ENCODE assay signal across 10 cellular contexts in genomic region chr2:233240897-233241296, GRCh38. TPM values are rescaled to one million over a fixed set of nuclear protein-coding genes. Genes with fewer than 3 reads are reported as not detected.
DNase-seq lines count a peak whose midpoint lies in the region; ATAC-seq and TF ChIP-seq lines count a peak whose summit lies in the region.
"Had no signal": no experiment of that assay in that cellular context is flagged by ENCODE, and none has a peak within 500 bp of the region (broad histone marks: within the 10 kb centered on the region; RNA-seq: fewer than 3 reads in every experiment).

No MANE protein-coding gene starts in this region.

- H3K4me3 ChIP-seq in SU-DHL-6 (ENCODE audit: insufficient read depth, low read length, poor library complexity, severe bottlenecking), result no peak overlapping the region
- no peak overlapping the region for H3K4me3 ChIP-seq in mucosa of descending colon
- H3K4me3 ChIP-seq in GM23248, result no peak overlapping the region

- H3K4me1 ChIP-seq in mucosa of descending colon (ENCODE audit: low read depth) (peaks cover 6% of the 10 kb centered on the region), GM23248 (ENCODE audit: insufficient read depth) (no peaks in the 10 kb centered on the region)

- no peak for TF ChIP-seq CTCF in SU-DHL-6 (IDR thresholded peaks at IDR 0.05; ENCODE audit: insufficient read depth, low read length, poor library complexity, severe bottlenecking)
- no peak for TF ChIP-seq CTCF in mucosa of descending colon (IDR thresholded peaks at IDR 0.05)

- DNase-seq in SKM-1 treated with dmso at 0.1 percent for 144 hours (lab: John Stamatoyannopoulos, UW; ENCODE audit: unreplicated experiment) (peak; percentile 49), SKM-1 (lab: John Stamatoyannopoulos, UW; ENCODE audit: unreplicated experiment) (no peak), mucosa of descending colon (no peak), NCI-H2171 (lab: John Stamatoyannopoulos, UW) (no peak), GM23248 (no peak)
- DNase-seq: 8988T, NCI-H2081 had no signal

- no peaks in the 10 kb centered on the region for H3K36me3 ChIP-seq in SU-DHL-6 (ENCODE audit: low read length)
- no peaks in the 10 kb centered on the region for H3K36me3 ChIP-seq in mucosa of descending colon (ENCODE audit: low read depth)
- H3K36me3 ChIP-seq in GM23248 (ENCODE audit: low read depth), result no peaks in the 10 kb centered on the region

- 51 to 62% methylated on average over 2 of the region's 2 CpGs for WGBS in GM23248 (ENCODE audit: low coverage in 1 of 2, low lambda C conversion rate in 2 of 2, missing lambda C conversion rate in 2 of 2), 2 experiments

- intact Hi-C loops in mucosa of descending colon (cut with DNase I, micrococcal nuclease), result no loop called here

- H3K9me2 ChIP-seq in SU-DHL-6 (replicated peaks; ENCODE audit: insufficient read depth, low read length), result no peaks in the 10 kb centered on the region
- no peaks in the 10 kb centered on the region for H3K9me2 ChIP-seq in GM23248 (ENCODE audit: insufficient read depth)

- in situ Hi-C loops in GM23248 (cut with MboI), result loop anchor here (10.0 kb wide), 1 partner anchor 386 kb away; no protein-coding TSS in a partner anchor

- H2AFZ ChIP-seq in SU-DHL-6 (ENCODE audit: low read depth, low read length, severe bottlenecking) (no peak overlapping the region), GM23248 (no peak overlapping the region)

- no peaks in the 10 kb centered on the region for H4K20me1 ChIP-seq in SU-DHL-6 (ENCODE audit: low read depth, low read length)
- H4K20me1 ChIP-seq in GM23248 (ENCODE audit: insufficient read depth), result no peaks in the 10 kb centered on the region

- H3K9ac ChIP-seq in SU-DHL-6 (ENCODE audit: low read length) (no peak overlapping the region), GM23248 (no peak overlapping the region)

- ATAC-seq in HG03139 (IDR thresholded peaks at IDR 0.05; ENCODE audit: unreplicated experiment) (peak; percentile 65), mucosa of descending colon (peak; percentile 46), HG02610 (IDR thresholded peaks at IDR 0.05; ENCODE audit: unreplicated experiment) (no peak)

- H3K9me3 ChIP-seq in SU-DHL-6 (ENCODE audit: insufficient read depth, low read length), result no peaks in the 10 kb centered on the region
- H3K9me3 ChIP-seq in mucosa of descending colon, result no peaks in the 10 kb centered on the region
- H3K9me3 ChIP-seq in GM23248 (ENCODE audit: low read depth), result no peaks in the 10 kb centered on the region

- H3F3A ChIP-seq in SU-DHL-6 (ENCODE audit: insufficient read depth), result no peaks in the 10 kb centered on the region
- no peaks in the 10 kb centered on the region for H3F3A ChIP-seq in GM23248 (ENCODE audit: insufficient read depth)

- H3K27me3 ChIP-seq in SU-DHL-6 (ENCODE audit: low read length) (no peaks in the 10 kb centered on the region), GM23248 (replicated peaks; ENCODE audit: insufficient read depth) (no peaks in the 10 kb centered on the region)

- no peaks in the 10 kb centered on the region for H3K79me2 ChIP-seq in SU-DHL-6 (ENCODE audit: insufficient read depth, low read length)
- no peaks in the 10 kb centered on the region for H3K79me2 ChIP-seq in GM23248 (ENCODE audit: insufficient read depth)

- no peak overlapping the region for H3K27ac ChIP-seq in SU-DHL-6 (ENCODE audit: low read depth, low read length)
- H3K27ac ChIP-seq in GM23248, result no peak overlapping the region

- H3K4me2 ChIP-seq in SU-DHL-6 (ENCODE audit: low read depth, low read length, poor library complexity, severe bottlenecking) (peak overlapping the region; percentile 15), GM23248 (ENCODE audit: unreplicated experiment) (no peak overlapping the region)

RNA-seq across cellular contexts. Expression of gene ATG16L1, which starts 10.6 kb away (rescaled TPM):
- 10 to 100 TPM; 29.5 to 42.9 (median 36.0) TPM for total RNA-seq in mucosa of descending colon
- 17.2 and 18.5 TPM in 2 replicates for total RNA-seq in GM23248 (2014; rRNA removed; shearing (Covaris generic))
- polyA plus RNA-seq in GM23248 (2016; fragmentation: Nextera tagmentation; extraction: Ambion mirVana), result 16.2 and 16.7 TPM in 2 replicates
